Comparison of ENCODE assay signal across 38 cellular contexts in the genomic region with DNA sequence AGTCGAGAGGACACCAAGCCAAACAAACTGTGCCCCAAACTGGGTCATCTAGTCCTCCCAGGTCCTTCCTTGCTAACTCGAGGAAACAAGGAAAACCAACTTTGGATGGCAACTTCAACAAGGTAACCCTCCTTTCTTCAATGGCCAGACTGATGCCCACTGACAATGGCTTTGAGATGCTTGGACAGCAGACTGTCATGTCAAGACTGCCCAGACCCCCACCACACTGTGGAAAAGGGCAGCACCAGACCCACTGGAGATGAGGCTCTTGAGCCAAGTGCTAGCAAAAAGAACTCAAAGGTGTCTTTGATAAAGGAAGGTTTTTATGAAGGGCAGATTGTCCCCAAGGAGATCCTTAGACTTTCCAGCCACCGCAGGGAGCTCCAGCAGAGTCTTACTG. TPM values are rescaled to one million over a fixed set of nuclear protein-coding genes. Genes with fewer than 3 reads are reported as not detected.
DNase-seq lines count a peak whose midpoint lies in the region; ATAC-seq, FAIRE-seq and TF ChIP-seq lines count a peak whose summit lies in the region.
"Had no signal": no experiment of that assay in that cellular context is flagged by ENCODE, and none has a peak within 500 bp of the region (broad histone marks: within the 10 kb centered on the region; RNA-seq: fewer than 3 reads in every experiment).

No MANE protein-coding gene starts in this region.

- peaks cover 34% of the 10 kb centered on the region for H3K79me2 ChIP-seq in GM12878 (ENCODE audit: control insufficient read depth, insufficient read depth, low read length)

- H3K23ac ChIP-seq in neuronal stem cell (ENCODE audit: low read depth, low read length, poor library complexity): peak overlapping the region; percentile 14

- H3K4me1 ChIP-seq in GM12878 (ENCODE audit: control insufficient read depth, insufficient read depth, low read length) (peaks cover 6% of the 10 kb centered on the region; the same call in 1 of the 2 replicates), neuronal stem cell (ENCODE audit: control insufficient read depth in 2 of 2, insufficient read depth in 1 of 2, low read depth in 1 of 2, low read length in 2 of 2) (peaks cover 18% of the 10 kb centered on the region in 2 donors)

- no peaks in the 10 kb centered on the region for H3K27me3 Mint-ChIP-seq in activated CD4-positive, alpha-beta T cell treated with anti-CD3 and anti-CD28 coated beads, Interleukin-2, amount 10 ng/mL, durations not matched to agents 7 days and 5 days
- H3K27me3 Mint-ChIP-seq: activated naive CD8-positive, alpha-beta T cell treated with anti-CD3 and anti-CD28 coated beads for 36 hours; CD4-positive, CD25-positive, alpha-beta regulatory T cell; stimulated activated naive B cell treated with anti-CD40 and anti-IgM and Interleukin-4, amounts not matched to agents 10 μg/mL and 1 μg/mL and 100 μg/mL, for 72 hours; type B pancreatic cell had no signal

- H3K9me3 ChIP-seq in GM12878 (replicated peaks; ENCODE audit: control insufficient read depth, insufficient read depth, low read length) (no peaks in the 10 kb centered on the region), neuronal stem cell (replicated peaks in 1 of 2; ENCODE audit: control insufficient read depth in 2 of 2, insufficient read depth in 1 of 2, low read depth in 1 of 2, low read length in 2 of 2) (no peaks in the 10 kb centered on the region)
- H3K9me3 ChIP-seq: ascending aorta, heart left ventricle had no signal

- no peak for TF ChIP-seq RAD21 in GM12878 (IDR thresholded peaks at IDR 0.05; ENCODE audit: insufficient read depth, low read depth, low read length)

- H2BK12ac ChIP-seq in neuronal stem cell (ENCODE audit: low read length): no peak overlapping the region

- no peak for FAIRE-seq in GM12878 (lab: Jason Lieb, UNC)
- FAIRE-seq: GM19239, H54, small intestine, TTC549 had no signal

- peaks cover 8% of the 10 kb centered on the region for H3K79me1 ChIP-seq in neuronal stem cell (ENCODE audit: low read depth, low read length)

- RAD21 ChIA-PET in GM12878 (lab: Charles Lee; ENCODE audit: unreplicated experiment): no interaction called here

- no peak overlapping the region for H3K4me2 ChIP-seq in GM12878 (ENCODE audit: control insufficient read depth, insufficient read depth)
- H3K4me2 ChIP-seq in neuronal stem cell (ENCODE audit: insufficient read depth, low read length, poor library complexity, severe bottlenecking): no peak overlapping the region

- BruUV-seq in GM12878 (replicated peaks; lab: Mats Ljungman, UMichigan): no TSS peak

- H3K36me3 ChIP-seq in GM12878 (ENCODE audit: control insufficient read depth in 2 of 2, insufficient read depth in 2 of 2, low read length in 1 of 2) (peaks cover 30 to 40% of the 10 kb centered on the region in 2 experiments), neuronal stem cell (replicated peaks in 1 of 2; ENCODE audit: control insufficient read depth in 2 of 2, insufficient read depth in 2 of 2, low read length in 2 of 2) (peaks cover 63 to 82% of the 10 kb centered on the region in 2 donors)

- no peak overlapping the region for H3K14ac ChIP-seq in neuronal stem cell (ENCODE audit: low read length)

- H3K4me3 Mint-ChIP-seq in activated CD4-positive, alpha-beta T cell treated with anti-CD3 and anti-CD28 coated beads, Interleukin-2, amount 10 ng/mL, durations not matched to agents 7 days and 5 days: no peak overlapping the region
- H3K4me3 Mint-ChIP-seq: activated naive CD8-positive, alpha-beta T cell treated with anti-CD3 and anti-CD28 coated beads for 36 hours; mesothelial cell of epicardium; stimulated activated naive B cell treated with anti-CD40 and anti-IgM and Interleukin-4, amounts not matched to agents 10 μg/mL and 1 μg/mL and 100 μg/mL, for 72 hours; type B pancreatic cell had no signal

- no peak overlapping the region for H2BK120ac ChIP-seq in neuronal stem cell (ENCODE audit: low read depth, low read length)

- H3K27me3 ChIP-seq in GM12878 (replicated peaks in 1 of 2; ENCODE audit: control insufficient read depth in 2 of 2, insufficient read depth in 2 of 2, low read length in 1 of 2) (no peaks in the 10 kb centered on the region), neuronal stem cell (ENCODE audit: control insufficient read depth in 3 of 3, insufficient read depth in 3 of 3, low read depth in 1 of 3, low read length in 3 of 3) (no peaks in the 10 kb centered on the region)
- H3K27me3 ChIP-seq: ascending aorta, cardiac muscle cell, heart left ventricle had no signal

- peaks cover 52% of the 10 kb centered on the region for H3K36me3 Mint-ChIP-seq in activated CD4-positive, alpha-beta T cell treated with anti-CD3 and anti-CD28 coated beads, Interleukin-2, amount 10 ng/mL, durations not matched to agents 7 days and 5 days (ENCODE audit: low read depth)

- no peaks in the 10 kb centered on the region for H3K9me3 Mint-ChIP-seq in activated CD4-positive, alpha-beta T cell treated with anti-CD3 and anti-CD28 coated beads, Interleukin-2, amount 10 ng/mL, durations not matched to agents 7 days and 5 days
- H3K9me3 Mint-ChIP-seq: activated naive CD8-positive, alpha-beta T cell treated with anti-CD3 and anti-CD28 coated beads for 36 hours; activated T-helper 2 cell treated with anti-CD3 and anti-CD28 coated beads, Interferon-gamma antibody, Interleukin-2, Interleukin-4, amounts not matched to agents 10 μg/mL and 5 μg/mL and 100 μg/mL, durations not matched to agents 14 hours and 24 hours and 36 hours; CD4-positive, CD25-positive, alpha-beta regulatory T cell; mesothelial cell of epicardium; stimulated activated naive B cell treated with anti-CD40 and anti-IgM and Interleukin-4, amounts not matched to agents 10 μg/mL and 1 μg/mL and 100 μg/mL, for 72 hours; type B pancreatic cell had no signal

- TF ChIP-seq CTCF in GM13977 (IDR thresholded peaks at IDR 0.05; ENCODE audit: extremely low read depth, insufficient read depth, missing control alignments) (no peak), GM12878 (IDR thresholded peaks at IDR 0.05 in 2 of 3, conservative IDR thresholded peaks at IDR 0.05 in 1 of 3; ENCODE audit: control insufficient read depth in 2 of 3, extremely low read depth in 1 of 3, insufficient read depth in 1 of 3, low read depth in 3 of 3, low read length in 3 of 3) (no peak)

- TF ChIP-seq POLR2A in GM12878 (IDR thresholded peaks at IDR 0.05; ENCODE audit: low read depth, low read length): 0 out of 2 replicates have a peak, but pooled peaks have one; percentile 19

- H4K91ac ChIP-seq in neuronal stem cell (ENCODE audit: low read depth, low read length, poor library complexity): no peak overlapping the region

- H2BK15ac ChIP-seq in neuronal stem cell (ENCODE audit: low read length): no peak overlapping the region

- no peak overlapping the region for H3K27ac ChIP-seq in GM12878 (ENCODE audit: control insufficient read depth, insufficient read depth)
- H3K27ac ChIP-seq in neuronal stem cell (replicated peaks; ENCODE audit: low read length): no peak overlapping the region
- H3K27ac ChIP-seq: 22Rv1, ascending aorta, cardiac muscle cell, heart left ventricle, HL-60 had no signal

- peaks cover 26% of the 10 kb centered on the region for H3K4me1 Mint-ChIP-seq in activated CD4-positive, alpha-beta T cell treated with anti-CD3 and anti-CD28 coated beads, Interleukin-2, amount 10 ng/mL, durations not matched to agents 7 days and 5 days

- POLR2A ChIA-PET in activated CD4-positive, alpha-beta T cell treated with anti-CD3 and anti-CD28 coated beads, Interleukin-2, amount 10 ng/mL, durations not matched to agents 7 days and 5 days (lab: Charles Lee): interaction anchor here (0.6 kb wide), 1 partner anchor 118 kb away, joined by 4 read pairs; no protein-coding TSS in a partner anchor
- POLR2A ChIA-PET in GM12878 (lab: Charles Lee): interaction anchor here (0.6 kb wide), 1 partner anchor 70 kb away, joined by 3 read pairs; no protein-coding TSS in a partner anchor

- H2AFZ ChIP-seq in GM12878 (ENCODE audit: control insufficient read depth, low read depth, low read length) (no peak overlapping the region), neuronal stem cell (ENCODE audit: low read length) (no peak overlapping the region)

- in situ Hi-C loops in GM13977 (cut with MboI; ENCODE audit: low pct_unique_long_range_greater_than_20kb, low sequenced_read_pairs, unreplicated experiment): no loop called here
- in situ Hi-C loops in GM12878 (cut with MboI): no loop called here

- H3K27ac Mint-ChIP-seq in activated CD4-positive, alpha-beta T cell treated with anti-CD3 and anti-CD28 coated beads, Interleukin-2, amount 10 ng/mL, durations not matched to agents 7 days and 5 days: peak overlapping the region; percentile 25
- H3K27ac Mint-ChIP-seq: activated naive CD8-positive, alpha-beta T cell treated with anti-CD3 and anti-CD28 coated beads for 36 hours; activated T-helper 2 cell treated with anti-CD3 and anti-CD28 coated beads, Interferon-gamma antibody, Interleukin-2, Interleukin-4, amounts not matched to agents 10 μg/mL and 5 μg/mL and 100 μg/mL, durations not matched to agents 14 hours and 24 hours and 36 hours; stimulated activated naive B cell treated with anti-CD40 and anti-IgM and Interleukin-4, amounts not matched to agents 10 μg/mL and 1 μg/mL and 100 μg/mL, for 72 hours had no signal

- H3K4me3 ChIP-seq in GM12878: no peak overlapping the region
- H3K4me3 ChIP-seq in neuronal stem cell (ENCODE audit: low read length in 2 of 2): no peak overlapping the region
- H3K4me3 ChIP-seq: ascending aorta, cardiac muscle cell, heart left ventricle had no signal

- SMC1A ChIA-PET in GM12878 (lab: Charles Lee; ENCODE audit: uncharacterized antibody, unreplicated experiment): interaction anchor here (0.5 to 2.0 kb wide), 5 partner anchors 8 to 80 kb away, joined by 3 to 5 read pairs (median 5); no protein-coding TSS in a partner anchor

- ATAC-seq in GM12878 (no peak), HG03045 (IDR thresholded peaks at IDR 0.05; ENCODE audit: unreplicated experiment) (no peak)
- ATAC-seq: esophagus mucosa; heart left ventricle; stimulated activated naive B cell treated with anti-CD40 and anti-IgM and Interleukin-4, amounts not matched to agents 10 μg/mL and 1 μg/mL and 100 μg/mL, for 72 hours had no signal

- TF ChIP-seq EP300 in GM12878 (IDR thresholded peaks at IDR 0.05; ENCODE audit: borderline replicate concordance in 1 of 2, control insufficient read depth in 1 of 2, low read depth in 2 of 2, low read length in 2 of 2): no peak

- H3K9ac ChIP-seq in GM12878 (ENCODE audit: control insufficient read depth, insufficient read depth, low read length): no peak overlapping the region
- H3K9ac ChIP-seq in neuronal stem cell (ENCODE audit: low read depth, low read length, poor library complexity): no peak overlapping the region

- no peak overlapping the region for H3K4ac ChIP-seq in neuronal stem cell (ENCODE audit: low read length)

- H4K20me1 ChIP-seq in GM12878 (ENCODE audit: control insufficient read depth, insufficient read depth): peaks cover 9% of the 10 kb centered on the region; the same call in 1 of the 2 replicates

- no peak for DNase-seq in activated CD4-positive, alpha-beta T cell treated with anti-CD3 and anti-CD28 coated beads, Interleukin-2, amount 10 ng/mL, durations not matched to agents 7 days and 5 days
- no peak for DNase-seq in activated CD4-positive, alpha-beta T cell treated with anti-CD3 and anti-CD28 coated beads, Interleukin-2, amount 50 U/mL, for 48 hours
- DNase-seq in GM13977 (ENCODE audit: low spot score) (peak; percentile 4), GM12878 (ENCODE audit: low read depth, low spot score) (no peak), neuronal stem cell (ENCODE audit: low spot score) (no peak), iPS-NIHi7 (ENCODE audit: extremely low spot score) (no peak), T1000 (lab: John Stamatoyannopoulos, UW) (no peak)
- DNase-seq: activated CD4-positive, alpha-beta T cell treated with anti-CD3 and anti-CD28 coated beads, Interleukin-2, amount 50 U/mL, for 4 hours; activated naive CD8-positive, alpha-beta T cell treated with anti-CD3 and anti-CD28 coated beads for 36 hours; Calu3; CD4-positive, CD25-positive, alpha-beta regulatory T cell; DMS79 treated with DMSO at 0.1 percent for 48 hours; foreskin fibroblast; GF-D8; heart left ventricle; Karpas-422; NCI-H2029; NCI-H510A treated with DMSO at 0.1 percent for 48 hours; nucleus accumbens; RPMI8226; small intestine; stimulated activated naive B cell treated with anti-CD40 and anti-IgM and Interleukin-4, amounts not matched to agents 10 μg/mL and 1 μg/mL and 100 μg/mL, for 72 hours; substantia nigra had no signal

- CTCF ChIA-PET in activated CD4-positive, alpha-beta T cell treated with anti-CD3 and anti-CD28 coated beads, Interleukin-2, amount 10 ng/mL, durations not matched to agents 7 days and 5 days (lab: Charles Lee): interaction anchor here (1.0 to 2.4 kb wide), 4 partner anchors 8 to 80 kb away, joined by 3 to 9 read pairs (median 6); partner anchors contain the start of gene CDH24
- CTCF ChIA-PET in GM12878 (lab: Yijun Ruan, JAX): interaction anchor here (1.5 to 4.2 kb wide), 3 partner anchors 9 to 82 kb away, joined by 6 to 73 read pairs (median 14); partner anchors contain the start of genes AJUBA and CDH24

- no peak overlapping the region for H2BK5ac ChIP-seq in neuronal stem cell (ENCODE audit: low read length)

- WGBS in GM12878 (ENCODE audit: insufficient coverage, insufficient replicate concordance, low lambda C conversion rate, missing lambda C conversion rate): 78% methylated on average over 3 of the region's 3 CpGs
- no CpG with 5 or more reads among the region's 3 CpGs for WGBS in neuronal stem cell (ENCODE audit: extremely low coverage in 2 of 2, insufficient read length in 2 of 2, insufficient replicate concordance in 1 of 2), 2 donors

- no peak overlapping the region for H4K8ac ChIP-seq in neuronal stem cell (ENCODE audit: low read depth, low read length)

- H2AK5ac ChIP-seq in neuronal stem cell (ENCODE audit: low read depth, low read length): no peak overlapping the region

- no peak overlapping the region for H3K18ac ChIP-seq in neuronal stem cell (ENCODE audit: low read length)

- intact Hi-C loops in GM12878 (cut with micrococcal nuclease; ENCODE audit: unreplicated experiment): no loop called here

RNA-seq across cellular contexts. Expression of gene CDH24, which starts 9.0 kb away (rescaled TPM):
- 1 to 10 TPM; 2.9 to 3.0 TPM for total RNA-seq in activated CD4-positive, alpha-beta T cell treated with anti-CD3 and anti-CD28 coated beads, Interleukin-2, amount 10 ng/mL, durations not matched to agents 7 days and 5 days
- 5.5 and 5.8 TPM in 2 replicates for total RNA-seq in GM12878 (2013; cell fraction: nucleolus; rRNA removed)
- total RNA-seq in GM12878 (2014; rRNA removed) (0.45 and 0.49 TPM in 2 replicates), GM12878 (2014; rRNA removed; fragmentation: Illumina TruSeq; extraction: Trizol) (0.23 and 0.36 TPM in 2 replicates), GM12878 (2021) (0.90 and 1.1 TPM in 2 replicates)
- 0.56 TPM for polyA plus RNA-seq in GM12878 (2011; ENCODE audit: low read depth)
- polyA plus RNA-seq in GM12878 (2011; rRNA removed) (0.65 and 1.4 TPM in 2 replicates), GM12878 (2014; fragmentation: Illumina TruSeq; extraction: Trizol) (0.46 and 0.67 TPM in 2 replicates), GM12878 (2014; fragmentation: Nextera tagmentation; extraction: Ambion mirVana) (not detected), GM12878 (2014; rRNA removed) (1.2 and 1.5 TPM in 2 replicates), GM12878 (2016; fragmentation: Nextera tagmentation; extraction: Ambion mirVana) (under 1 TPM; 0.10 to 0.37 TPM)
- polyA plus RNA-seq in GM12878 (2011; cell fraction: cytosol; rRNA removed): 1.2 and 2.1 TPM in 2 replicates
- 18.1 and 19.5 TPM in 2 replicates for polyA plus RNA-seq in GM12878 (2011; cell fraction: nucleus; rRNA removed)
- 0.96 and 0.97 TPM in 2 replicates for polyA plus RNA-seq in GM12878 (2012)
- 1.1 and 1.3 TPM in 2 replicates for polyA minus RNA-seq in GM12878 (2011; rRNA and poly(A)+ RNA removed)
- polyA minus RNA-seq in GM12878 (2011; cell fraction: cytosol; rRNA and poly(A)+ RNA removed): 0.67 TPM in 1 of 2 replicates, not detected in the other
- 1.3 and 1.6 TPM in 2 replicates for polyA minus RNA-seq in GM12878 (2011; cell fraction: nucleus; rRNA and poly(A)+ RNA removed)
- 21.1 TPM for polyA plus RNA-seq in neuronal stem cell (2013, experiment 1 of 2)
- 20.6 TPM for polyA plus RNA-seq in neuronal stem cell (2013, experiment 2 of 2)

RNA-seq across cellular contexts. Expression of gene PSMB11, which starts 24.4 kb away (rescaled TPM):
- total RNA-seq in activated CD4-positive, alpha-beta T cell treated with anti-CD3 and anti-CD28 coated beads, Interleukin-2, amount 10 ng/mL, durations not matched to agents 7 days and 5 days: under 1 TPM in 1 of 2 experiments, not detected in 1; 0.21 TPM
- total RNA-seq in GM12878 (2013; cell fraction: nucleolus; rRNA removed): not detected in 2 replicates
- total RNA-seq in GM12878 (2014; rRNA removed): not detected in 2 replicates
- not detected in 2 replicates for total RNA-seq in GM12878 (2014; rRNA removed; fragmentation: Illumina TruSeq; extraction: Trizol)
- not detected in 2 replicates for total RNA-seq in GM12878 (2021)
- polyA plus RNA-seq in GM12878 (2011; ENCODE audit: low read depth): not detected
- polyA plus RNA-seq in GM12878 (2011; rRNA removed): not detected in 2 replicates
- polyA plus RNA-seq in GM12878 (2011; cell fraction: cytosol; rRNA removed): 0.01 TPM in 1 of 2 replicates, not detected in the other
- not detected in 2 replicates for polyA plus RNA-seq in GM12878 (2011; cell fraction: nucleus; rRNA removed)
- polyA plus RNA-seq in GM12878 (2012): not detected in 2 replicates
- not detected in 2 replicates for polyA plus RNA-seq in GM12878 (2014; fragmentation: Illumina TruSeq; extraction: Trizol)
- polyA plus RNA-seq in GM12878 (2014; fragmentation: Nextera tagmentation; extraction: Ambion mirVana): not detected
- not detected in 2 replicates for polyA plus RNA-seq in GM12878 (2014; rRNA removed)
- polyA plus RNA-seq in GM12878 (2016; fragmentation: Nextera tagmentation; extraction: Ambion mirVana): not detected
- polyA minus RNA-seq in GM12878 (2011; rRNA and poly(A)+ RNA removed): not detected in 2 replicates
- not detected in 2 replicates for polyA minus RNA-seq in GM12878 (2011; cell fraction: cytosol; rRNA and poly(A)+ RNA removed)
- polyA minus RNA-seq in GM12878 (2011; cell fraction: nucleus; rRNA and poly(A)+ RNA removed): not detected in 2 replicates
- polyA plus RNA-seq in neuronal stem cell (2013, experiment 1 of 2): not detected
- not detected for polyA plus RNA-seq in neuronal stem cell (2013, experiment 2 of 2)
- total RNA-seq: activated naive CD8-positive, alpha-beta T cell treated with anti-CD3 and anti-CD28 coated beads for 36 hours; activated T-helper 2 cell treated with anti-CD3 and anti-CD28 coated beads, Interferon-gamma antibody, Interleukin-2, Interleukin-4, amounts not matched to agents 10 μg/mL and 5 μg/mL and 100 μg/mL, durations not matched to agents 14 hours and 24 hours and 36 hours; ascending aorta; Calu3; CD4-positive, CD25-positive, alpha-beta regulatory T cell; esophagus mucosa; heart left ventricle; kidney epithelial cell; lower leg skin; T-helper 1 cell treated with Interleukin-12 subunit alpha and Interleukin-12 subunit beta and Interleukin-4 antibody, amounts not matched to agents 30 ng/mL and 1 ng/mL, for 36 hours had no signal
- polyA plus RNA-seq: cardiac muscle cell; CD4-positive, CD25-positive, alpha-beta regulatory T cell; heart left ventricle; small intestine had no signal

RNA-seq across cellular contexts. Expression of gene ACIN1, which starts 28.6 kb away (rescaled TPM):
- 100 to 1,000 TPM; 202 to 221 TPM for total RNA-seq in activated CD4-positive, alpha-beta T cell treated with anti-CD3 and anti-CD28 coated beads, Interleukin-2, amount 10 ng/mL, durations not matched to agents 7 days and 5 days
- total RNA-seq in GM12878 (2013; cell fraction: nucleolus; rRNA removed): 261 and 267 TPM in 2 replicates
- total RNA-seq in GM12878 (2014; rRNA removed) (96.2 and 100 TPM in 2 replicates), GM12878 (2014; rRNA removed; fragmentation: Illumina TruSeq; extraction: Trizol) (86.1 and 86.4 TPM in 2 replicates), GM12878 (2021) (124 and 130 TPM in 2 replicates)
- polyA plus RNA-seq in GM12878 (2011; ENCODE audit: low read depth): 61.6 TPM
- polyA plus RNA-seq in GM12878 (2011; rRNA removed) (87.5 and 112 TPM in 2 replicates), GM12878 (2014; fragmentation: Illumina TruSeq; extraction: Trizol) (148 and 150 TPM in 2 replicates), GM12878 (2014; fragmentation: Nextera tagmentation; extraction: Ambion mirVana) (1 to 10 TPM; 4.3 to 9.9 TPM), GM12878 (2014; rRNA removed) (117 and 126 TPM in 2 replicates), GM12878 (2016; fragmentation: Nextera tagmentation; extraction: Ambion mirVana) (10 to 100 TPM; 42.3 to 44.1 TPM)
- 55.6 and 62.4 TPM in 2 replicates for polyA plus RNA-seq in GM12878 (2011; cell fraction: cytosol; rRNA removed)
- polyA plus RNA-seq in GM12878 (2011; cell fraction: nucleus; rRNA removed): 705 and 814 TPM in 2 replicates
- 80.4 and 97.4 TPM in 2 replicates for polyA plus RNA-seq in GM12878 (2012)
- polyA minus RNA-seq in GM12878 (2011; rRNA and poly(A)+ RNA removed): 92.8 and 105 TPM in 2 replicates
- polyA minus RNA-seq in GM12878 (2011; cell fraction: cytosol; rRNA and poly(A)+ RNA removed): 29.7 and 32.2 TPM in 2 replicates
- polyA minus RNA-seq in GM12878 (2011; cell fraction: nucleus; rRNA and poly(A)+ RNA removed): 166 and 248 TPM in 2 replicates
- 147 TPM for polyA plus RNA-seq in neuronal stem cell (2013, experiment 1 of 2)
- polyA plus RNA-seq in neuronal stem cell (2013, experiment 2 of 2): 150 TPM

RNA-seq across cellular contexts. Expression of gene C14orf119, which starts 28.9 kb away (rescaled TPM):
- total RNA-seq in activated CD4-positive, alpha-beta T cell treated with anti-CD3 and anti-CD28 coated beads, Interleukin-2, amount 10 ng/mL, durations not matched to agents 7 days and 5 days: 10 to 100 TPM; 48.0 to 48.2 TPM
- 11.1 and 15.9 TPM in 2 replicates for total RNA-seq in GM12878 (2013; cell fraction: nucleolus; rRNA removed)
- total RNA-seq in GM12878 (2014; rRNA removed) (38.8 and 43.7 TPM in 2 replicates), GM12878 (2014; rRNA removed; fragmentation: Illumina TruSeq; extraction: Trizol) (36.8 and 40.8 TPM in 2 replicates), GM12878 (2021) (35.9 and 40.4 TPM in 2 replicates)
- polyA plus RNA-seq in GM12878 (2011; ENCODE audit: low read depth): 26.0 TPM
- polyA plus RNA-seq in GM12878 (2011; rRNA removed) (44.4 and 65.1 TPM in 2 replicates), GM12878 (2014; fragmentation: Illumina TruSeq; extraction: Trizol) (32.3 and 44.9 TPM in 2 replicates), GM12878 (2014; fragmentation: Nextera tagmentation; extraction: Ambion mirVana) (100 to 1,000 TPM; 166 to 228 TPM), GM12878 (2014; rRNA removed) (50.1 and 50.7 TPM in 2 replicates), GM12878 (2016; fragmentation: Nextera tagmentation; extraction: Ambion mirVana) (100 to 1,000 TPM; 104 to 120 TPM)
- 58.8 and 73.6 TPM in 2 replicates for polyA plus RNA-seq in GM12878 (2011; cell fraction: cytosol; rRNA removed)
- polyA plus RNA-seq in GM12878 (2011; cell fraction: nucleus; rRNA removed): 33.9 and 45.7 TPM in 2 replicates
- polyA plus RNA-seq in GM12878 (2012): 24.1 and 34.1 TPM in 2 replicates
- polyA minus RNA-seq in GM12878 (2011; rRNA and poly(A)+ RNA removed): 60.8 and 65.4 TPM in 2 replicates
- 8.8 and 11.4 TPM in 2 replicates for polyA minus RNA-seq in GM12878 (2011; cell fraction: cytosol; rRNA and poly(A)+ RNA removed)
- 11.5 and 13.7 TPM in 2 replicates for polyA minus RNA-seq in GM12878 (2011; cell fraction: nucleus; rRNA and poly(A)+ RNA removed)
- 21.0 TPM for polyA plus RNA-seq in neuronal stem cell (2013, experiment 1 of 2)
- polyA plus RNA-seq in neuronal stem cell (2013, experiment 2 of 2): 18.3 TPM

RNA-seq across cellular contexts. Expression of gene PSMB5, which starts 31.7 kb away (rescaled TPM):
- 10 to 100 TPM; 60.4 to 60.7 TPM for total RNA-seq in activated CD4-positive, alpha-beta T cell treated with anti-CD3 and anti-CD28 coated beads, Interleukin-2, amount 10 ng/mL, durations not matched to agents 7 days and 5 days
- total RNA-seq in GM12878 (2013; cell fraction: nucleolus; rRNA removed): 19.2 and 22.2 TPM in 2 replicates
- total RNA-seq in GM12878 (2014; rRNA removed) (120 and 142 TPM in 2 replicates), GM12878 (2014; rRNA removed; fragmentation: Illumina TruSeq; extraction: Trizol) (90.6 and 98.9 TPM in 2 replicates), GM12878 (2021) (94.5 and 97.1 TPM in 2 replicates)
- polyA plus RNA-seq in GM12878 (2011; ENCODE audit: low read depth): 48.1 TPM
- polyA plus RNA-seq in GM12878 (2011; rRNA removed) (107 and 146 TPM in 2 replicates), GM12878 (2014; fragmentation: Illumina TruSeq; extraction: Trizol) (77.7 and 84.5 TPM in 2 replicates), GM12878 (2014; fragmentation: Nextera tagmentation; extraction: Ambion mirVana) (100 to 1,000 TPM; 686 to 802 TPM), GM12878 (2014; rRNA removed) (113 and 125 TPM in 2 replicates), GM12878 (2016; fragmentation: Nextera tagmentation; extraction: Ambion mirVana) (100 to 1,000 TPM; 180 to 205 TPM)
- polyA plus RNA-seq in GM12878 (2011; cell fraction: cytosol; rRNA removed): 192 and 210 TPM in 2 replicates
- polyA plus RNA-seq in GM12878 (2011; cell fraction: nucleus; rRNA removed): 69.1 and 69.9 TPM in 2 replicates
- polyA plus RNA-seq in GM12878 (2012): 63.4 and 74.5 TPM in 2 replicates
- 108 and 155 TPM in 2 replicates for polyA minus RNA-seq in GM12878 (2011; rRNA and poly(A)+ RNA removed)
- 31.9 and 46.2 TPM in 2 replicates for polyA minus RNA-seq in GM12878 (2011; cell fraction: cytosol; rRNA and poly(A)+ RNA removed)
- polyA minus RNA-seq in GM12878 (2011; cell fraction: nucleus; rRNA and poly(A)+ RNA removed): 30.2 and 41.7 TPM in 2 replicates
- polyA plus RNA-seq in neuronal stem cell (2013, experiment 1 of 2): 136 TPM
- polyA plus RNA-seq in neuronal stem cell (2013, experiment 2 of 2): 135 TPM
